9 cellular contexts compared by ENCODE assay signal in genomic region chr11:78420796-78421209, GRCh38. TPM values are rescaled to one million over a fixed set of nuclear protein-coding genes. Genes with fewer than 3 reads are reported as not detected.
DNase-seq lines count a peak whose midpoint lies in the region; ATAC-seq and TF ChIP-seq lines count a peak whose summit lies in the region.
"Had no signal": no experiment of that assay in that cellular context is flagged by ENCODE, and none has a peak within 500 bp of the region (broad histone marks: within the 10 kb centered on the region; RNA-seq: fewer than 3 reads in every experiment).

No MANE protein-coding gene starts in this region.

- intact Hi-C loops in CD14-positive monocyte (cut with micrococcal nuclease) (no loop called here), right cardiac atrium (cut with DNase I) (loop anchor here in 3 of 4 donors (5.0 to 10.0 kb wide), 2 partner anchors 144 to 194 kb away; no protein-coding TSS in a partner anchor)

- H3K4me3 Mint-ChIP-seq in CD14-positive monocyte (peak overlapping the region; percentile 87 to 88), chondrocyte (ENCODE audit: unreplicated experiment) (no peak overlapping the region)
- H3K4me3 Mint-ChIP-seq in activated CD8-positive, alpha-beta memory T cell treated with anti-CD3 and anti-CD28 coated beads, Interleukin-2, amount 10 ng/mL, durations not matched to agents 7 days and 5 days = no peak overlapping the region

- DNase-seq in CD14-positive monocyte (ENCODE audit: low spot score) (peak; percentile 96), KBM-7 (peak; percentile 81), right cardiac atrium (peak; percentile 81 to 83 (median 81)), ureter (ENCODE audit: low spot score) (no peak), chondrocyte (ENCODE audit: low spot score) (no peak)
- peak; percentile 69 for DNase-seq in activated CD8-positive, alpha-beta memory T cell treated with anti-CD3 and anti-CD28 coated beads, Interleukin-2, amount 10 ng/mL, durations not matched to agents 7 days and 5 days
- peak; percentile 51 to 55 for DNase-seq in stimulated activated CD8-positive, alpha-beta memory T cell treated with anti-CD3 and anti-CD28 coated beads, Interleukin-15, amount 100 ng/mL, for 48 hours (ENCODE audit: low read depth in 2 of 2)

- H3K27me3 Mint-ChIP-seq in CD14-positive monocyte (ENCODE audit: low read depth in 3 of 3) = peaks cover 0 to 8% (median 2%) of the 10 kb centered on the region in 3 donors
- peaks cover 18% of the 10 kb centered on the region for H3K27me3 Mint-ChIP-seq in activated CD8-positive, alpha-beta memory T cell treated with anti-CD3 and anti-CD28 coated beads, Interleukin-2, amount 10 ng/mL, durations not matched to agents 7 days and 5 days
- H3K27me3 Mint-ChIP-seq in chondrocyte (ENCODE audit: low read depth) = no peaks in the 10 kb centered on the region

- no peak overlapping the region for H3K4me3 ChIP-seq in right cardiac atrium (ENCODE audit: low read length)

- ATAC-seq in activated CD8-positive, alpha-beta memory T cell treated with anti-CD3 and anti-CD28 coated beads, Interleukin-2, amount 10 ng/mL, durations not matched to agents 7 days and 5 days = no peak
- ATAC-seq in right cardiac atrium = no peak
- ATAC-seq in GM19328 (IDR thresholded peaks at IDR 0.05; ENCODE audit: unreplicated experiment) = no peak

- peaks cover 3% of the 10 kb centered on the region for H3K4me1 ChIP-seq in right cardiac atrium (ENCODE audit: control insufficient read depth, insufficient read depth, low read length)

- H3K9me3 ChIP-seq in right cardiac atrium (ENCODE audit: control insufficient read depth, low read length) = no peaks in the 10 kb centered on the region

- no peaks in the 10 kb centered on the region for H3K27me3 ChIP-seq in right cardiac atrium (ENCODE audit: control insufficient read depth, insufficient read depth)

- H3K27ac ChIP-seq in right cardiac atrium (ENCODE audit: low read length) = no peak overlapping the region

- TF ChIP-seq CTCF in CD14-positive monocyte (IDR thresholded peaks at IDR 0.05) (no peak), chondrocyte (IDR thresholded peaks at IDR 0.05) (no peak)

- H3K9me3 Mint-ChIP-seq in CD14-positive monocyte (peaks cover 0 to 2% (median 0%) of the 10 kb centered on the region in 7 donors), chondrocyte (ENCODE audit: low read depth) (no peaks in the 10 kb centered on the region)
- no peaks in the 10 kb centered on the region for H3K9me3 Mint-ChIP-seq in activated CD8-positive, alpha-beta memory T cell treated with anti-CD3 and anti-CD28 coated beads, Interleukin-2, amount 10 ng/mL, durations not matched to agents 7 days and 5 days (ENCODE audit: low read depth)
- H3K9me3 Mint-ChIP-seq: activated naive CD4-positive, alpha-beta T cell treated with anti-CD3 and anti-CD28 coated beads, Interleukin-2, amount 50 U/mL, for 72 hours had no signal

- CTCF ChIA-PET in activated CD8-positive, alpha-beta memory T cell treated with anti-CD3 and anti-CD28 coated beads, Interleukin-2, amount 10 ng/mL, durations not matched to agents 7 days and 5 days (lab: Charles Lee) = interaction anchor here (0.5 to 9.4 kb wide), 12 partner anchors 10 to 280 kb away, joined by 3 to 115 read pairs (median 4); partner anchors contain the start of genes KCTD21 and USP35

- in situ Hi-C loops in KBM-7 (cut with MboI; ENCODE audit: low pct_unique_long_range_greater_than_20kb, low sequenced_read_pairs) = no loop called here

- peaks cover 5 to 10% of the 10 kb centered on the region in 2 donors for H3K36me3 Mint-ChIP-seq in CD14-positive monocyte
- peaks cover 9% of the 10 kb centered on the region for H3K36me3 Mint-ChIP-seq in activated CD8-positive, alpha-beta memory T cell treated with anti-CD3 and anti-CD28 coated beads, Interleukin-2, amount 10 ng/mL, durations not matched to agents 7 days and 5 days
- H3K36me3 Mint-ChIP-seq in chondrocyte (ENCODE audit: low read depth) = no peaks in the 10 kb centered on the region
- H3K36me3 Mint-ChIP-seq: activated naive CD4-positive, alpha-beta T cell treated with anti-CD3 and anti-CD28 coated beads, Interleukin-2, amount 50 U/mL, for 72 hours had no signal

- H3K4me1 Mint-ChIP-seq in CD14-positive monocyte (peaks cover 73% of the 10 kb centered on the region), chondrocyte (ENCODE audit: low read depth) (peaks cover 52% of the 10 kb centered on the region)
- H3K4me1 Mint-ChIP-seq in activated CD8-positive, alpha-beta memory T cell treated with anti-CD3 and anti-CD28 coated beads, Interleukin-2, amount 10 ng/mL, durations not matched to agents 7 days and 5 days = peaks cover 57% of the 10 kb centered on the region

- peak overlapping the region; percentile 86 to 97 (median 96) for H3K27ac Mint-ChIP-seq in CD14-positive monocyte
- no peak overlapping the region for H3K27ac Mint-ChIP-seq in activated CD8-positive, alpha-beta memory T cell treated with anti-CD3 and anti-CD28 coated beads, Interleukin-2, amount 10 ng/mL, durations not matched to agents 7 days and 5 days
- H3K27ac Mint-ChIP-seq in chondrocyte (ENCODE audit: unreplicated experiment) = no peak overlapping the region
- H3K27ac Mint-ChIP-seq: activated naive CD4-positive, alpha-beta T cell treated with anti-CD3 and anti-CD28 coated beads, Interleukin-2, amount 50 U/mL, for 72 hours had no signal

- WGBS in right cardiac atrium = 21% methylated on average over 9 of the region's 9 CpGs

RNA-seq across cellular contexts. Expression of gene GAB2, which starts 3.2 kb away (rescaled TPM):
- polyA plus RNA-seq in CD14-positive monocyte = 1 to 10 TPM; 2.8 to 4.4 TPM
- total RNA-seq in activated CD8-positive, alpha-beta memory T cell treated with anti-CD3 and anti-CD28 coated beads, Interleukin-2, amount 10 ng/mL, durations not matched to agents 7 days and 5 days = 10 to 100 TPM; 23.8 to 29.9 TPM
- 10 to 100 TPM; 16.9 to 37.3 (median 24.3) TPM for total RNA-seq in right cardiac atrium
- 7.5 TPM for polyA plus RNA-seq in right cardiac atrium
- 20.9 TPM for total RNA-seq in ureter
- total RNA-seq in chondrocyte = 10.9 to 12.3 TPM (median 12.2 TPM) in 3 replicates

Comparison
In these comparisons a context has a peak if more than half of its experiments do, and no peak if none do; other contexts are left out.
1. DNase-seq: peak in CD14-positive monocyte (single experiment), KBM-7 (single experiment), activated CD8-positive, alpha-beta memory T cell treated with anti-CD3 and anti-CD28 coated beads, Interleukin-2, amount 10 ng/mL, durations not matched to agents 7 days and 5 days (single experiment), right cardiac atrium (3 of 3) and stimulated activated CD8-positive, alpha-beta memory T cell treated with anti-CD3 and anti-CD28 coated beads, Interleukin-15, amount 100 ng/mL, for 48 hours (2 of 2); none in ureter (single experiment) and chondrocyte (single experiment).
2. H3K27ac Mint-ChIP-seq: peak in CD14-positive monocyte (7 of 7); none in activated CD8-positive, alpha-beta memory T cell treated with anti-CD3 and anti-CD28 coated beads, Interleukin-2, amount 10 ng/mL, durations not matched to agents 7 days and 5 days (single experiment) and chondrocyte (single experiment).
3. H3K4me3 Mint-ChIP-seq: peak in CD14-positive monocyte (2 of 2); none in activated CD8-positive, alpha-beta memory T cell treated with anti-CD3 and anti-CD28 coated beads, Interleukin-2, amount 10 ng/mL, durations not matched to agents 7 days and 5 days (single experiment) and chondrocyte (single experiment).
4. intact Hi-C loops: an anchor here in right cardiac atrium (5.0 to 10.0 kb wide); none called in CD14-positive monocyte.